In genomic region chr14:51094282-51094821, GRCh38 we compare ENCODE assay signal across 8 cellular contexts. TPM values are rescaled to one million over a fixed set of nuclear protein-coding genes. Genes with fewer than 3 reads are reported as not detected.
A peak's percentile ranks its signal among the peaks of the same experiment; 100 is the strongest.
DNase-seq lines count a peak whose midpoint lies in the region; TF ChIP-seq lines count a peak whose summit lies in the region.

No MANE protein-coding gene starts in this region.

- no peak overlapping the region for H2BK120ac ChIP-seq in mesendoderm (ENCODE audit: low read depth, low read length)

- no peaks in the 10 kb centered on the region for H3K9me3 ChIP-seq in SJSA1 (replicated peaks)

- peak overlapping the region; percentile 72 for H3K4me2 ChIP-seq in mesendoderm (ENCODE audit: low read length)

- no peaks in the 10 kb centered on the region for H3K79me2 ChIP-seq in mesendoderm (ENCODE audit: control insufficient read depth, insufficient read depth, low read length)

- no CpG with 5 or more reads among the region's 46 CpGs for WGBS in mesendoderm (ENCODE audit: extremely low coverage, insufficient coverage, low lambda C conversion rate)

- no peak overlapping the region for H3K27ac ChIP-seq in SJSA1
- H3K27ac ChIP-seq in mesendoderm (ENCODE audit: low read depth, low read length): no peak overlapping the region
- H3K27ac ChIP-seq in temporal lobe (ENCODE audit: low read depth, low read length): peak overlapping the region; percentile 92

- H3K4me3 ChIP-seq in SJSA1 (peak overlapping the region; percentile 36), choroid plexus epithelial cell (ENCODE audit: low read depth, low read length) (peak overlapping the region; percentile 66), mesendoderm (ENCODE audit: low read length) (no peak overlapping the region)

- no peak overlapping the region for H2BK5ac ChIP-seq in mesendoderm (ENCODE audit: low read length)

- H3K36me3 ChIP-seq in SJSA1: no peaks in the 10 kb centered on the region
- H3K36me3 ChIP-seq in mesendoderm (ENCODE audit: control insufficient read depth, insufficient read depth, low read length): no peaks in the 10 kb centered on the region

- H3K4me1 ChIP-seq in SJSA1 (replicated peaks) (peaks cover 19% of the 10 kb centered on the region), mesendoderm (ENCODE audit: control insufficient read depth, low read depth, low read length) (peaks cover 2% of the 10 kb centered on the region)

- H3K27me3 ChIP-seq in SJSA1 (replicated peaks) (peaks cover 55% of the 10 kb centered on the region), mesendoderm (ENCODE audit: insufficient read depth, low read length, poor library complexity) (peaks cover 6% of the 10 kb centered on the region)

- no peak overlapping the region for H3K56ac ChIP-seq in mesendoderm (ENCODE audit: low read length)

- no peak for TF ChIP-seq CTCF in choroid plexus epithelial cell (conservative IDR thresholded peaks at IDR 0.05; ENCODE audit: low read depth, low read length)

- H3K23ac ChIP-seq in mesendoderm (ENCODE audit: low read length): no peak overlapping the region

- peak overlapping the region; percentile 3 for H3K9ac ChIP-seq in mesendoderm (ENCODE audit: low read length)

- no peak overlapping the region for H4K5ac ChIP-seq in mesendoderm (ENCODE audit: low read length)

- H3K4ac ChIP-seq in mesendoderm (ENCODE audit: low read depth, low read length): no peak overlapping the region

- no peak overlapping the region for H3K18ac ChIP-seq in mesendoderm (ENCODE audit: low read length)

- DNase-seq in NCI-H2171 treated with DMSO at 0.1 percent for 48 hours (lab: John Stamatoyannopoulos, UW) (peak; percentile 42), NCI-H2171 (lab: John Stamatoyannopoulos, UW) (no peak), SJSA1 (ENCODE audit: low read depth in 1 of 2, low spot score in 2 of 2) (no peak), choroid plexus epithelial cell (ENCODE audit: low read depth) (no peak), mesendoderm (peak; percentile 22), cerebellum (ENCODE audit: low spot score) (no peak), RKO (ENCODE audit: low spot score) (no peak)

- no peak overlapping the region for H2AK5ac ChIP-seq in mesendoderm (ENCODE audit: low read length)

- H4K8ac ChIP-seq in mesendoderm (ENCODE audit: low read depth, low read length): no peak overlapping the region

- H2BK15ac ChIP-seq in mesendoderm (replicated peaks; ENCODE audit: low read depth): no peak overlapping the region

- no peaks in the 10 kb centered on the region for H3K79me1 ChIP-seq in mesendoderm (ENCODE audit: low read length)

RNA-seq across cellular contexts. Expression of gene TRIM9, which starts 0.6 kb away (rescaled TPM):
- 0.16 TPM in 1 of 2 replicates, not detected in the other for total RNA-seq in SJSA1 (2014; rRNA removed; shearing (Covaris generic))
- 0.59 TPM for polyA plus RNA-seq in mesendoderm (2013, experiment 1 of 2)
- 0.56 TPM for polyA plus RNA-seq in mesendoderm (2013, experiment 2 of 2)
- total RNA-seq in temporal lobe (44.5 TPM), cerebellum (83.6 TPM)

Comparison
In these comparisons a context has a peak if more than half of its experiments do, and no peak if none do; other contexts are left out.
1. DNase-seq: peak in NCI-H2171 treated with DMSO at 0.1 percent for 48 hours (single experiment) and mesendoderm (single experiment); none in NCI-H2171 (single experiment), SJSA1 (0 of 2), choroid plexus epithelial cell (single experiment), cerebellum (single experiment) and RKO (single experiment).
2. RNA of gene TRIM9, which starts 0.6 kb away (total RNA-seq): 83.6 TPM in cerebellum (single experiment) and 44.5 TPM in temporal lobe (single experiment); 0.16 TPM in SJSA1; every median in the first group is over 10 times any median in the second.